In genomic region chr20:45874117-45874481, GRCh38 we compare ENCODE assay signal across 2 cellular contexts. TPM values are rescaled to one million over a fixed set of nuclear protein-coding genes. Genes with fewer than 3 reads are reported as not detected.
"Had no signal": no experiment of that assay in that cellular context is flagged by ENCODE, and none has a peak within 500 bp of the region (broad histone marks: within the 10 kb centered on the region; RNA-seq: fewer than 3 reads in every experiment).

No MANE protein-coding gene starts in this region.

RNA-seq across cellular contexts. Expression of gene SPATA25, which starts 13.3 kb away (rescaled TPM):
- polyA plus RNA-seq: GM23338, IgD-negative memory B cell had no signal
